In the genomic region with DNA sequence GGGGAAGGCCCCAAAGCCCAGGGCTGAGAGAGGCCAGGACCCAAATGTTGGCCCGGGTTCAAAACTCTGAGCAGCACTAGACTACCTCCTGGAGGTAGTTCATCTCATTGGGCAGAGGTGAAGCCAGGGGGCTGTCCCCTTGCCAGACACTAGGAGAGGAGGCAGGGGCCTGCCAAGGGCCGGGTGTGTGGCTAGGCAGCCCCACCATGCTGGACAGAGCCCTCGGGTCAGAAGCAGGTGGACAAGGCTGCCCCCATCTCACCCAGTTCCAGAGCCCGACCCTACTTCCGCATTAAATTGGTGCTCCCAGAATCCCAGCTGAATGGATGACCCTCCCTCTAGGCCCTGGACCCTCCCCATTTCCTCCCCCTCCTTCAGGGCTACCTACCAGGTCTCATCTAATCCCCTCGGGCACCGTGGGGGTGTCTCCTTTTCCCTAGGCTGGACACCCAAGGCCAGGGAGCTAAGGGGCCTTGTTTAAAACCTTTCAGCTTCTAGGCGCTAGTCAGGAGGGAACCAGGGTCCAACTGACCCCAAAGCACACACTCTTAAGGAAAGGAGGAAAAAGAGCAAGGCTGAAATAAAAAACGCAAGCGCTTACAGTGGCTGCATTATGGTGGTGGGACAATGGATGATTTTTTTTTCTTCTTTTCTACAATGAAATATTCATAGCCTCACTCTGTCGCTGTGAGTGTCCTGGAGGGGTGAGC, we compare ENCODE assay signal across 8 cellular contexts.
DNase-seq lines count a peak whose midpoint lies in the region; ATAC-seq, FAIRE-seq and TF ChIP-seq lines count a peak whose summit lies in the region.

No MANE protein-coding gene starts in this region.

- H3K36me3 Mint-ChIP-seq in T-helper 2 cell treated with Interferon-gamma antibody and Interleukin-4, amounts not matched to agents 5 μg/mL and 100 μg/mL, for 36 hours (ENCODE audit: low read depth) = no peaks in the 10 kb centered on the region
- H3K36me3 Mint-ChIP-seq in T-cell = no peaks in the 10 kb centered on the region

- H3K27ac ChIP-seq in stomach smooth muscle (ENCODE audit: low read length) = no peak overlapping the region

- no peak for FAIRE-seq in GM12892 (lab: Jason Lieb, UNC)

- TF ChIP-seq POLR2A in GM12892 (IDR thresholded peaks at IDR 0.05; ENCODE audit: low read depth, low read length) = no peak

- H3K9ac ChIP-seq in iPS-15b (ENCODE audit: low read depth, low read length) (no peak overlapping the region), stomach smooth muscle (ENCODE audit: low read length in 2 of 2) (peak overlapping the region; percentile 21 to 57)

- H3K4me1 ChIP-seq in iPS-15b (ENCODE audit: control insufficient read depth, insufficient read depth, low read length) (peaks cover 5% of the 10 kb centered on the region), stomach smooth muscle (ENCODE audit: control insufficient read depth, insufficient read depth, low read length) (peaks cover 42% of the 10 kb centered on the region)

- H3K27me3 ChIP-seq in iPS-15b (ENCODE audit: control insufficient read depth, insufficient read depth, low read length) = peaks cover 10% of the 10 kb centered on the region
- H3K27me3 ChIP-seq in stomach smooth muscle (ENCODE audit: control insufficient read depth in 1 of 2, insufficient read depth in 2 of 2, low read length in 2 of 2) = no peaks in the 10 kb centered on the region

- no peak for ATAC-seq in T-cell (replicated peaks in 1 of 4)
- ATAC-seq in HG03439 (IDR thresholded peaks at IDR 0.05; ENCODE audit: unreplicated experiment) = no peak

- CTCF ChIA-PET in T-cell (lab: Charles Lee) = interaction anchor here in 1 of 2 donors (0.6 kb wide), 1 partner anchor 106 kb away, joined by 4 read pairs; no protein-coding TSS in a partner anchor

- DNase-seq in T-helper 2 cell treated with Interferon-gamma antibody and Interleukin-4, amounts not matched to agents 5 μg/mL and 100 μg/mL, for 36 hours (ENCODE audit: low spot score) = no peak
- DNase-seq in T-helper 2 cell = no peak
- no peak for DNase-seq in T-cell
- DNase-seq in NCI-H345 (lab: John Stamatoyannopoulos, UW) = no peak
- no peak for DNase-seq in GM12892 (ENCODE audit: insufficient read length)

- H3K4me3 ChIP-seq in iPS-15b (ENCODE audit: low read depth, low read length) (peak overlapping the region; percentile 41), stomach smooth muscle (ENCODE audit: low read length in 2 of 2) (peak overlapping the region; percentile 63 to 71)

- H3K36me3 ChIP-seq in iPS-15b (ENCODE audit: control insufficient read depth, insufficient read depth, low read length) (no peaks in the 10 kb centered on the region), stomach smooth muscle (ENCODE audit: control insufficient read depth in 2 of 2, insufficient read depth in 2 of 2, low read length in 2 of 2) (no peaks in the 10 kb centered on the region)

- H3K27ac Mint-ChIP-seq in T-helper 2 cell treated with Interferon-gamma antibody and Interleukin-4, amounts not matched to agents 5 μg/mL and 100 μg/mL, for 36 hours = no peak overlapping the region
- H3K27ac Mint-ChIP-seq in T-cell = peak overlapping the region in 1 of 2 donors; percentile 46

- no peaks in the 10 kb centered on the region for H3K9me3 Mint-ChIP-seq in T-helper 2 cell treated with Interferon-gamma antibody and Interleukin-4, amounts not matched to agents 5 μg/mL and 100 μg/mL, for 36 hours
- H3K9me3 Mint-ChIP-seq in T-cell = no peaks in the 10 kb centered on the region

- peak overlapping the region; percentile 72 for H3K4me3 Mint-ChIP-seq in T-helper 2 cell treated with Interferon-gamma antibody and Interleukin-4, amounts not matched to agents 5 μg/mL and 100 μg/mL, for 36 hours
- H3K4me3 Mint-ChIP-seq in T-cell = peak overlapping the region; percentile 69 to 78 (median 72)

- no peaks in the 10 kb centered on the region for H3K4me1 Mint-ChIP-seq in T-helper 2 cell treated with Interferon-gamma antibody and Interleukin-4, amounts not matched to agents 5 μg/mL and 100 μg/mL, for 36 hours (ENCODE audit: low read depth)
- peaks cover 16 to 24% (median 19%) of the 10 kb centered on the region in 3 donors for H3K4me1 Mint-ChIP-seq in T-cell

- no peaks in the 10 kb centered on the region for H3K9me3 ChIP-seq in iPS-15b (ENCODE audit: control insufficient read depth, insufficient read depth, low read length)
- H3K9me3 ChIP-seq in stomach smooth muscle (ENCODE audit: control insufficient read depth in 2 of 2, low read length in 2 of 2) = no peaks in the 10 kb centered on the region

- peaks cover 22% of the 10 kb centered on the region for H3K27me3 Mint-ChIP-seq in T-helper 2 cell treated with Interferon-gamma antibody and Interleukin-4, amounts not matched to agents 5 μg/mL and 100 μg/mL, for 36 hours (ENCODE audit: low read depth)
- peaks cover 0 to 4% of the 10 kb centered on the region in 2 donors for H3K27me3 Mint-ChIP-seq in T-cell

- POLR2A ChIA-PET in T-cell (lab: Charles Lee) = no interaction called here
